Comparison of ENCODE assay signal across 22 cellular contexts in the genomic region with DNA sequence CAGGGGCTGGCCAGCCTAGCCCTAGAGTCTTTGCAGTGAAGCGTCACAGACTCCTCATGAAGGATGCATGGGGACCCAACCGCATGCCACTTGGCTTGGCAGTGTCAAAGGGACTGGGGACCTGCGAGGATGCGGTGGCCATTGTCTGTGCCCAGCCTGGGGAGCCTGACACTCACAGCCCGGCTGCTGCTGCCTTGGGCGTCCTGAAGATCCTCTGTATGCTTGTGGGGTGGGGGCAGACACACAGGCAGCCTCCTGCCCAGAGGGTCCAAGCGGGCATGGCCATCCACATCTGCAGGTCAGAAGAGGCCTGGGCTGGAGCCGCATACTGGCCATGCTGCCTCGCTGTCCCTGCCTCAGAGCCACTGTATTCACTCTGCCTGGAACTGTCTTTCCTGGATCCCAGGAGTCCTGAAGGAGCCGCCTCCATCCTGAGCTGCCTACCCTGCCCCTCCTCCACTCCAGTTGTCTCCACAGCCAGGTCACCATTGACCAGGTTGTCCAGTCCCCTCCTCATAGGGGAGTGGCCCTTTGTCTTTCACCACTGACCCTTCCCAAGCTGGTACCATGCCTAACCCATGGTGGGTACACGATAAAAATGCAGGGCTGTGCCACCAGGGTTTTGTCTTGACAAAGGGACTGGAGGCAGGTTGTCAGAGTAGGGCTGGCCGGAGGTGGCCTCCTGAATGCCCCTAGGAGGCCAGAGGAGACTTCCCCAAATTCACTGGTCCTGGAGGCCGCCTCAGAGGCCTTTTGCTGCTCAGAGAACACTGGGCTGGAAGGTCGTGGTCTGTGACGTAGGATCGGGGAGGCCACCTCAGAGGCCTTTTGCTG.
DNase-seq lines count a peak whose midpoint lies in the region; ATAC-seq and TF ChIP-seq lines count a peak whose summit lies in the region.
"Had no signal": no experiment of that assay in that cellular context is flagged by ENCODE, and none has a peak within 500 bp of the region (broad histone marks: within the 10 kb centered on the region; RNA-seq: fewer than 3 reads in every experiment).

No MANE protein-coding gene starts in this region.

- H4K8ac ChIP-seq in H9 (replicated peaks; ENCODE audit: insufficient read length, low read depth, low read length), result no peak overlapping the region

- H2BK20ac ChIP-seq in H9 (ENCODE audit: low read depth, low read length, poor library complexity, severe bottlenecking), result no peak overlapping the region

- H4K91ac ChIP-seq in H9 (ENCODE audit: insufficient read length, low read depth, low read length), result no peak overlapping the region

- H3K4me1 Mint-ChIP-seq in osteocyte (ENCODE audit: unreplicated experiment) (no peaks in the 10 kb centered on the region), H9 (peaks cover 2% of the 10 kb centered on the region in 2 experiments; a peak in 3 of 4 replicates), WTC11 (no peaks in the 10 kb centered on the region)
- H3K4me1 Mint-ChIP-seq: memory B cell, naive B cell had no signal

- H3K27ac ChIP-seq in coronary artery, result no peak overlapping the region
- H3K27ac ChIP-seq in H9 (ENCODE audit: insufficient read length, low read depth, low read length), result no peak overlapping the region
- H3K27ac ChIP-seq: body of pancreas, colonic mucosa, ovary, RWPE1, transverse colon had no signal

- H3K27me3 Mint-ChIP-seq in osteocyte (ENCODE audit: unreplicated experiment), result peaks cover 17% of the 10 kb centered on the region
- H3K27me3 Mint-ChIP-seq in H9 (ENCODE audit: low read depth), result peaks cover 98% of the 10 kb centered on the region
- H3K27me3 Mint-ChIP-seq in WTC11 (ENCODE audit: low read depth), result peaks cover 99% of the 10 kb centered on the region; the same call in 1 of the 2 replicates
- H3K27me3 Mint-ChIP-seq: memory B cell had no signal

- H4K5ac ChIP-seq in H9 (ENCODE audit: insufficient read length, low read depth, low read length), result no peak overlapping the region

- H3K36me3 Mint-ChIP-seq in osteocyte (ENCODE audit: unreplicated experiment) (no peaks in the 10 kb centered on the region), H9 (ENCODE audit: insufficient read depth in 1 of 3, low read depth in 3 of 3) (peaks cover 0 to 5% (median 2%) of the 10 kb centered on the region in 3 experiments; a peak in 2 of 7 replicates), WTC11 (peaks cover 7% of the 10 kb centered on the region; the same call in 1 of the 2 replicates)

- peaks cover 5% of the 10 kb centered on the region for H3K9me3 ChIP-seq in H9 (ENCODE audit: control insufficient read depth, low read depth, low read length)
- H3K9me3 ChIP-seq: body of pancreas, colonic mucosa, ovary had no signal

- no peaks in the 10 kb centered on the region for H3K23me2 ChIP-seq in H9 (ENCODE audit: insufficient read length, low read depth, low read length, poor library complexity, severe bottlenecking)

- DNase-seq in AG20443 (ENCODE audit: low spot score), result peak; percentile 9
- peak; percentile 0 for DNase-seq in Daoy (ENCODE audit: low read depth)
- peak; percentile 59 for DNase-seq in coronary artery (ENCODE audit: low spot score)
- DNase-seq in osteocyte (ENCODE audit: extremely low spot score, unreplicated experiment), result peak; percentile 84
- DNase-seq in lower leg skin (ENCODE audit: low spot score in 2 of 2), result no peak
- DNase-seq in H9, result no peak
- DNase-seq in DMS153 treated with DMSO at 0.1 percent for 48 hours (lab: John Stamatoyannopoulos, UW; ENCODE audit: unreplicated experiment), result no peak
- no peak for DNase-seq in WTC11 (ENCODE audit: low spot score)
- DNase-seq: colonic mucosa; DMS79 treated with DMSO at 0.1 percent for 48 hours; glutamatergic neuron; naive B cell; NCI-H1417; NCI-H2107; NCI-H526; stimulated activated naive CD8-positive, alpha-beta T cell treated with anti-CD3 and anti-CD28 coated beads, Interleukin-15, Interleukin-2, amounts not matched to agents 100 U/mL and 50 U/mL, for 24 hours; T1000 had no signal

- CTCF ChIA-PET in WTC11 (lab: Charles Lee), result no interaction called here

- H3K4me2 ChIP-seq in H9 (ENCODE audit: insufficient read depth, insufficient read length, low read length), result no peak overlapping the region

- H3K4me3 Mint-ChIP-seq in osteocyte (ENCODE audit: unreplicated experiment) (no peak overlapping the region), H9 (no peak overlapping the region), WTC11 (no peak overlapping the region)
- H3K4me3 Mint-ChIP-seq: memory B cell, naive B cell had no signal

- TF ChIP-seq POLR2A in lower leg skin (IDR thresholded peaks at IDR 0.05), result no peak

- H3K79me1 ChIP-seq in H9 (ENCODE audit: insufficient read depth, low read depth, low read length, poor library complexity, severe bottlenecking), result no peaks in the 10 kb centered on the region

- no peak for TF ChIP-seq CTCF in coronary artery (IDR thresholded peaks at IDR 0.05)
- TF ChIP-seq CTCF in osteocyte (IDR thresholded peaks at IDR 0.05), result no peak
- TF ChIP-seq CTCF in lower leg skin (IDR thresholded peaks at IDR 0.05), result no peak
- no peak for TF ChIP-seq CTCF in H9 (conservative IDR thresholded peaks at IDR 0.05)
- TF ChIP-seq CTCF in WTC11 (IDR thresholded peaks at IDR 0.05), result no peak

- no peak overlapping the region for H2BK15ac ChIP-seq in H9 (ENCODE audit: low read depth, low read length)

- H3K9me3 Mint-ChIP-seq in osteocyte (ENCODE audit: unreplicated experiment), result peaks cover 13% of the 10 kb centered on the region
- H3K9me3 Mint-ChIP-seq in H9, result peaks cover 22 to 25% of the 10 kb centered on the region in 2 experiments
- peaks cover 8% of the 10 kb centered on the region for H3K9me3 Mint-ChIP-seq in WTC11

- no peak overlapping the region for H3K56ac ChIP-seq in H9 (ENCODE audit: insufficient read length, low read depth, low read length)

- 95 to 96% methylated on average over 12 to 16 of the region's 16 CpGs for WGBS in lower leg skin, 2 donors
- no CpG with 5 or more reads among the region's 16 CpGs for WGBS in H9 (ENCODE audit: extremely low coverage, insufficient read length, low lambda C conversion rate)

- H3K18ac ChIP-seq in H9 (ENCODE audit: insufficient read length, low read depth, low read length), result no peak overlapping the region

- H2AK5ac ChIP-seq in H9 (ENCODE audit: insufficient read length, low read length), result no peak overlapping the region

- H3K4me1 ChIP-seq in H9 (ENCODE audit: insufficient read depth, low read length), result no peaks in the 10 kb centered on the region
- H3K4me1 ChIP-seq: body of pancreas, colonic mucosa had no signal

- no peak overlapping the region for H3K4ac ChIP-seq in H9 (ENCODE audit: low read depth, low read length)

- no peak for ATAC-seq in WTC11
- ATAC-seq: body of pancreas had no signal

- H3K27me3 ChIP-seq in H9 (ENCODE audit: insufficient read depth, low read length), result peaks cover 36% of the 10 kb centered on the region; the same call in 1 of the 2 replicates
- H3K27me3 ChIP-seq: body of pancreas, colonic mucosa, ovary, transverse colon had no signal

- no peak overlapping the region for H3K23ac ChIP-seq in H9 (ENCODE audit: insufficient read length, low read depth, low read length)

- H3K79me2 ChIP-seq in H9 (ENCODE audit: insufficient read depth, low read length), result no peaks in the 10 kb centered on the region

- peaks cover 3% of the 10 kb centered on the region for H4K20me1 ChIP-seq in H9 (ENCODE audit: control insufficient read depth, insufficient read depth, insufficient read length)

- H2AFZ ChIP-seq in H9 (ENCODE audit: low read length), result no peak overlapping the region

- POLR2A ChIA-PET in WTC11 (lab: Charles Lee), result no interaction called here

- intact Hi-C loops in lower leg skin (cut with DNase I; ENCODE audit: low total_unique reads), result no loop called here

- no peak overlapping the region for H2BK120ac ChIP-seq in H9 (ENCODE audit: low read depth, low read length, poor library complexity, severe bottlenecking)

- H3T11ph ChIP-seq in H9 (ENCODE audit: low read length), result no peak overlapping the region

- H2BK12ac ChIP-seq in H9 (ENCODE audit: insufficient read length, low read depth, low read length), result no peak overlapping the region

- no peak overlapping the region for H3K4me3 ChIP-seq in coronary artery
- H3K4me3 ChIP-seq in lower leg skin (ENCODE audit: low read depth, poor library complexity, severe bottlenecking), result no peak overlapping the region
- H3K4me3 ChIP-seq: body of pancreas, colonic mucosa, ovary, transverse colon had no signal

- no peak overlapping the region for H3K14ac ChIP-seq in H9 (ENCODE audit: insufficient read depth, low read length)

- H3K9ac ChIP-seq in H9 (ENCODE audit: extremely low read depth, insufficient read length, low read length), result no peak overlapping the region

- H3K27ac Mint-ChIP-seq in osteocyte (ENCODE audit: unreplicated experiment) (no peak overlapping the region), H9 (no peak overlapping the region), WTC11 (no peak overlapping the region)
- H3K27ac Mint-ChIP-seq: memory B cell, naive B cell had no signal

- no peak overlapping the region for H2BK5ac ChIP-seq in H9 (ENCODE audit: insufficient read length, low read length)

TF ChIP-seq in WTC11, 78 proteins besides CTCF, POLR2A, EP300 and RAD21 (continues in another document):
- TF ChIP-seq ATF3 (CRISPR knock-in tag; conservative IDR thresholded peaks at IDR 0.05), result no peak
- TF ChIP-seq RELA (CRISPR knock-in tag; IDR thresholded peaks at IDR 0.05; ENCODE audit: borderline replicate concordance), result no peak
- TF ChIP-seq ZNF121 (CRISPR knock-in tag; IDR thresholded peaks at IDR 0.05), result no peak
- no peak for TF ChIP-seq ELF4 (CRISPR knock-in tag; IDR thresholded peaks at IDR 0.05; ENCODE audit: low read depth)

Comparison
In these comparisons a context has a peak if more than half of its experiments do, and no peak if none do; other contexts are left out.
1. DNase-seq: peak in AG20443 (single experiment), Daoy (single experiment), coronary artery (single experiment) and osteocyte (single experiment); none in lower leg skin (0 of 2), H9 (single experiment), DMS153 treated with DMSO at 0.1 percent for 48 hours (single experiment) and WTC11 (single experiment).